In genomic region chr12:1731019-1731687, GRCh38 we compare ENCODE assay signal across 27 cellular contexts.
"Had no signal": no experiment of that assay in that cellular context is flagged by ENCODE, and none has a peak within 500 bp of the region (broad histone marks: within the 10 kb centered on the region; RNA-seq: fewer than 3 reads in every experiment).

No MANE protein-coding gene starts in this region.

- H3K9me3 ChIP-seq: body of pancreas had no signal

- H3K36me3 ChIP-seq: WERI-Rb-1 had no signal

- H3K27ac ChIP-seq: body of pancreas, SK-N-MC, WERI-Rb-1 had no signal

- DNase-seq: activated CD4-positive, alpha-beta memory T cell treated with anti-CD3 and anti-CD28 coated beads, Interleukin-2, amount 10 ng/mL, durations not matched to agents 7 days and 5 days; activated CD4-positive, alpha-beta T cell treated with anti-CD3 and anti-CD28 coated beads for 36 hours; activated CD4-positive, alpha-beta T cell treated with anti-CD3 and anti-CD28 coated beads, Interleukin-2, amount 50 U/mL, for 1 hour; activated gamma-delta T cell treated with Interleukin-2 at 50 U/mL for 16 hours; activated T-cell treated with anti-CD3 and anti-CD28 coated beads for 4 hours; activated T-cell treated with anti-CD3 and anti-CD28 coated beads, Interleukin-2, amount 50 U/mL, for 72 hours; aorta; body of pancreas; Karpas-422; MM.1S; NCI-H1105 treated with DMSO at 0.1 percent for 48 hours; NCI-H146; NCI-H1930; NCI-H2171; NCI-H2227 treated with DMSO at 0.1 percent for 48 hours; NCI-H446 treated with DMSO at 0.1 percent for 48 hours; NCI-H524 treated with DMSO at 0.1 percent for 48 hours; NCI-H82; OCI-M1; RPMI8226; T-cell; T-helper 2 cell; WERI-Rb-1 had no signal

- H3K27me3 ChIP-seq: body of pancreas had no signal

- H3K4me3 ChIP-seq: body of pancreas, K562, SK-N-MC had no signal

- ATAC-seq: activated CD4-positive, alpha-beta T cell treated with anti-CD3 and anti-CD28 coated beads for 36 hours; activated T-cell treated with anti-CD3 and anti-CD28 coated beads, Interleukin-2, amount 50 U/mL, for 72 hours; body of pancreas; K562; Panc1; Right ventricle myocardium inferior; T-cell had no signal
